18 cellular contexts compared by ENCODE assay signal in the genomic region with DNA sequence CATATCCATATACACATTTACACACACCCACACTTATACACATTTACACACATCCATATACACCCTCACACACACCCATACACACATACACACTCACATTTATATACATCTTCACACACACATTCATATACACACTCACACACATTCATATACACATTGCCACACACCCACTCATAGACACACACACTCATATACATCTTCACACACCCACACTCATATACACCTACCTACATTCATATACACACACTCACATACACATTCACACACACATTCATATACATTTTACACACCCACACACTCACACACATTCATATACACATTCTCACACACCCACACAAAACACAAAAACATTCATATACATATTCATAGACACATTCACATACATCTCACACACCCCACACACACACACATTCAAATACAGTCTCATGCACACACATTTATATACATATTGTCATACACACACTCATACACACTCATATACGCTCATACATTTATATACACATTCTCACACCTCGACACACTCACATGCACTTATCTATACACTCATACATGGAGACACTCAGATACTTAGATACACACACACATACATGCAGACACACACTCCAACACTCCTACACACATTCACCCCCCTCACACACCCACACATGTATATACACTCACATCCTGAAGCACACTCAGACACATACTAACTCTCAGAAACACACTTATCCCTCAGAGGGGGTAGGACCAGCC.
"Had no signal": no experiment of that assay in that cellular context is flagged by ENCODE, and none has a peak within 500 bp of the region (broad histone marks: within the 10 kb centered on the region; RNA-seq: fewer than 3 reads in every experiment).

No MANE protein-coding gene starts in this region.

- H3K4me3 Mint-ChIP-seq: activated naive CD8-positive, alpha-beta T cell treated with anti-CD3 and anti-CD28 coated beads for 36 hours; natural killer cell; stimulated activated naive CD8-positive, alpha-beta T cell treated with anti-CD3 and anti-CD28 coated beads, Interleukin-15, Interleukin-2, amounts not matched to agents 100 ng/mL and 50 ng/mL, for 24 hours; T-helper 1 cell treated with Interleukin-12 subunit alpha and Interleukin-12 subunit beta and Interleukin-4 antibody, amounts not matched to agents 30 μg/mL and 1 μg/mL, for 36 hours had no signal

- H3K4me3 ChIP-seq: colonic mucosa, dorsolateral prefrontal cortex, heart right ventricle, lower lobe of right lung, ovary, prostate gland, tibial artery had no signal

- H3K9me3 Mint-ChIP-seq: activated naive CD8-positive, alpha-beta T cell treated with anti-CD3 and anti-CD28 coated beads for 36 hours; natural killer cell; stimulated activated naive CD8-positive, alpha-beta T cell treated with anti-CD3 and anti-CD28 coated beads, Interleukin-15, Interleukin-2, amounts not matched to agents 100 ng/mL and 50 ng/mL, for 24 hours; T-helper 1 cell treated with Interleukin-12 subunit alpha and Interleukin-12 subunit beta and Interleukin-4 antibody, amounts not matched to agents 30 μg/mL and 1 μg/mL, for 36 hours had no signal

- DNase-seq: activated CD4-positive, alpha-beta T cell treated with anti-CD3 and anti-CD28 coated beads for 4 hours; activated CD4-positive, alpha-beta T cell treated with anti-CD3 and anti-CD28 coated beads, Interleukin-2, amount 50 U/mL, for 48 hours; activated CD4-positive, CD25-positive, alpha-beta regulatory T cell; activated naive CD4-positive, alpha-beta T cell treated with Interleukin-2 at 50 U/mL for 16 hours; activated naive CD8-positive, alpha-beta T cell treated with anti-CD3 and anti-CD28 coated beads for 36 hours; activated T-cell treated with anti-CD3 and anti-CD28 coated beads, Interleukin-2, amount 50 U/mL, for 48 hours; colonic mucosa; left colon; natural killer cell; ovary; substantia nigra; tibial artery had no signal

- H3K36me3 Mint-ChIP-seq: activated naive CD8-positive, alpha-beta T cell treated with anti-CD3 and anti-CD28 coated beads for 36 hours; natural killer cell had no signal

- H3K4me1 Mint-ChIP-seq: natural killer cell had no signal

- H3K9me3 ChIP-seq: colonic mucosa, heart right ventricle, lower lobe of right lung, ovary, prostate gland, tibial artery had no signal

- ATAC-seq: left colon had no signal

- H3K4me1 ChIP-seq: colonic mucosa, lower lobe of right lung had no signal

- H3K27ac ChIP-seq: colonic mucosa, lower lobe of right lung, ovary, prostate gland, tibial artery had no signal

- H3K27ac Mint-ChIP-seq: activated naive CD8-positive, alpha-beta T cell treated with anti-CD3 and anti-CD28 coated beads for 36 hours; natural killer cell; stimulated activated naive CD8-positive, alpha-beta T cell treated with anti-CD3 and anti-CD28 coated beads, Interleukin-15, Interleukin-2, amounts not matched to agents 100 ng/mL and 50 ng/mL, for 24 hours; T-helper 1 cell treated with Interleukin-12 subunit alpha and Interleukin-12 subunit beta and Interleukin-4 antibody, amounts not matched to agents 30 μg/mL and 1 μg/mL, for 36 hours had no signal

- H3K27me3 ChIP-seq: colonic mucosa, dorsolateral prefrontal cortex, heart right ventricle, ovary, tibial artery had no signal

- H3K36me3 ChIP-seq: colonic mucosa, heart right ventricle, lower lobe of right lung, ovary, prostate gland, tibial artery had no signal
